Comparison of ENCODE assay signal across 7 cellular contexts in the genomic region with DNA sequence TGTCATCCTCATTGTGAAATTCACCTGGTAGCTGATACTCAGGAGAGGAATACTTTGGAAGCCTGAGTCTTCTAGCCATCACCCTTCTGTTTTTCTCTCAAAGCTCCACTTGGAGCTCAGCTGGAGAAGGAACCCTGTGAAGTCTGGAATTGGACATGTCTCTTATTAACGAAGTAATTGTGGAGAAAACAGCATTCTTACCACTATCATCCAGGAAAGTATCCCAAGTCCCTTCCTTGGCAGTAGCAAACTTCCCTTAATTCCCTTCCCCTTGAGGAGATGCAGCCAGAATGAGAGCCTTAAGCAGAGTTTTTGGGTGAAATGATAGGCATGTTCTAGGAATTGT. TPM values are rescaled to one million over a fixed set of nuclear protein-coding genes. Genes with fewer than 3 reads are reported as not detected.
DNase-seq lines count a peak whose midpoint lies in the region; ATAC-seq, FAIRE-seq and TF ChIP-seq lines count a peak whose summit lies in the region.

No MANE protein-coding gene starts in this region.

- H3K4me3 ChIP-seq in HUES6 (ENCODE audit: low read depth, low read length) = peak overlapping the region; percentile 60
- H3K4me3 ChIP-seq in keratinocyte (ENCODE audit: control insufficient read depth in 2 of 3, extremely low read depth in 1 of 3, insufficient read depth in 2 of 3, low read depth in 1 of 3, low read length in 3 of 3) = peak overlapping the region; percentile 55 to 74 (median 74)
- peak overlapping the region; percentile 78 to 86 (median 80) for H3K4me3 ChIP-seq in subcutaneous abdominal adipose tissue (ENCODE audit: low read depth in 1 of 5, low read length in 5 of 5)

- H3K79me2 ChIP-seq in keratinocyte (ENCODE audit: control insufficient read depth, insufficient read depth, low read length) = no peaks in the 10 kb centered on the region

- H3K9me3 Mint-ChIP-seq in activated naive CD8-positive, alpha-beta T cell treated with anti-CD3 and anti-CD28 coated beads, Interleukin-2, amount 10 ng/mL, durations not matched to agents 7 days and 5 days = no peaks in the 10 kb centered on the region

- dilution Hi-C loops in keratinocyte (cut with MboI; ENCODE audit: extremely low pct_ligation_motif_present, low sequenced_read_pairs) = no loop called here

- H3K36me3 ChIP-seq in HUES6 (ENCODE audit: control insufficient read depth, insufficient read depth, low read length) = no peaks in the 10 kb centered on the region
- no peaks in the 10 kb centered on the region for H3K36me3 ChIP-seq in keratinocyte (ENCODE audit: control insufficient read depth in 2 of 2, extremely low read depth in 1 of 2, insufficient read depth in 2 of 2, low read length in 2 of 2)
- H3K36me3 ChIP-seq in subcutaneous abdominal adipose tissue (ENCODE audit: control insufficient read depth in 5 of 5, insufficient read depth in 5 of 5, low read length in 5 of 5) = no peaks in the 10 kb centered on the region

- H3K27ac ChIP-seq in HUES6 (ENCODE audit: low read depth, low read length) (peak overlapping the region; percentile 90; the same call in 1 of the 2 replicates), keratinocyte (ENCODE audit: control insufficient read depth, insufficient read depth, low read length) (peak overlapping the region; percentile 71), subcutaneous abdominal adipose tissue (ENCODE audit: low read depth, low read length) (peak overlapping the region; percentile 91)

- H3K4me1 Mint-ChIP-seq in activated naive CD8-positive, alpha-beta T cell treated with anti-CD3 and anti-CD28 coated beads, Interleukin-2, amount 10 ng/mL, durations not matched to agents 7 days and 5 days = peaks cover 18% of the 10 kb centered on the region

- H3K9ac ChIP-seq in HUES6 (ENCODE audit: low read length) = peak overlapping the region; percentile 69
- H3K9ac ChIP-seq in keratinocyte (ENCODE audit: control insufficient read depth, extremely low read depth, insufficient read depth, low read length) = peak overlapping the region; percentile 75
- peak overlapping the region; percentile 49 to 96 (median 86) for H3K9ac ChIP-seq in subcutaneous abdominal adipose tissue (ENCODE audit: low read length in 5 of 5)

- ATAC-seq in activated naive CD8-positive, alpha-beta T cell treated with anti-CD3 and anti-CD28 coated beads, Interleukin-2, amount 10 ng/mL, durations not matched to agents 7 days and 5 days (ENCODE audit: low read depth) = no peak
- ATAC-seq in GM21447 (IDR thresholded peaks at IDR 0.05; ENCODE audit: unreplicated experiment) = no peak
- ATAC-seq in HG03097 (IDR thresholded peaks at IDR 0.05; ENCODE audit: low FRiP score, unreplicated experiment) = no peak

- peaks cover 17% of the 10 kb centered on the region for H3K4me1 ChIP-seq in HUES6 (ENCODE audit: control insufficient read depth, insufficient read depth, low read length)
- H3K4me1 ChIP-seq in keratinocyte (ENCODE audit: control insufficient read depth, extremely low read depth, insufficient read depth, low read length) = peaks cover 15% of the 10 kb centered on the region
- H3K4me1 ChIP-seq in subcutaneous abdominal adipose tissue (ENCODE audit: control insufficient read depth in 5 of 5, insufficient read depth in 5 of 5, low read length in 5 of 5) = peaks cover 0 to 21% (median 20%) of the 10 kb centered on the region in 5 donors

- H3K9me1 ChIP-seq in keratinocyte (ENCODE audit: control insufficient read depth, extremely low read depth, insufficient read depth, low read length) = no peaks in the 10 kb centered on the region

- no peaks in the 10 kb centered on the region for H3K27me3 Mint-ChIP-seq in activated naive CD8-positive, alpha-beta T cell treated with anti-CD3 and anti-CD28 coated beads, Interleukin-2, amount 10 ng/mL, durations not matched to agents 7 days and 5 days

- H3K4me2 ChIP-seq in keratinocyte (ENCODE audit: control insufficient read depth, extremely low read depth, insufficient read depth, low read depth, low read length) = peak overlapping the region; percentile 91

- POLR2A ChIA-PET in activated naive CD8-positive, alpha-beta T cell treated with anti-CD3 and anti-CD28 coated beads, Interleukin-2, amount 10 ng/mL, durations not matched to agents 7 days and 5 days (lab: Charles Lee) = interaction anchor here (3.1 kb wide), 1 partner anchor 31 kb away, joined by 31 read pairs; a partner anchor contains a TSS

- H4K20me1 ChIP-seq in keratinocyte (ENCODE audit: control insufficient read depth, extremely low read depth, insufficient read depth, low read length) = no peaks in the 10 kb centered on the region

- H3K9me3 ChIP-seq in HUES6 (ENCODE audit: control insufficient read depth, insufficient read depth, low read depth, low read length) (no peaks in the 10 kb centered on the region), keratinocyte (ENCODE audit: control insufficient read depth, low read depth, low read length) (no peaks in the 10 kb centered on the region), subcutaneous abdominal adipose tissue (ENCODE audit: control insufficient read depth in 5 of 5, low read length in 5 of 5) (no peaks in the 10 kb centered on the region)

- peaks cover 16% of the 10 kb centered on the region for H3K27me3 ChIP-seq in HUES6 (ENCODE audit: control insufficient read depth, insufficient read depth, low read length)
- H3K27me3 ChIP-seq in keratinocyte (ENCODE audit: control insufficient read depth, extremely low read depth, insufficient read depth, low read length) = no peaks in the 10 kb centered on the region
- H3K27me3 ChIP-seq in subcutaneous abdominal adipose tissue (ENCODE audit: control insufficient read depth in 5 of 5, insufficient read depth in 4 of 5, low read length in 5 of 5) = no peaks in the 10 kb centered on the region

- peak overlapping the region; percentile 82 for H2AFZ ChIP-seq in keratinocyte (ENCODE audit: control insufficient read depth, low read length)

- peak overlapping the region; percentile 80 for H3K4me3 Mint-ChIP-seq in activated naive CD8-positive, alpha-beta T cell treated with anti-CD3 and anti-CD28 coated beads, Interleukin-2, amount 10 ng/mL, durations not matched to agents 7 days and 5 days

- peak; percentile 46 for FAIRE-seq in keratinocyte (lab: Jason Lieb, UNC)

- in situ Hi-C loops in KBM-7 (cut with MboI; ENCODE audit: low pct_unique_long_range_greater_than_20kb, low sequenced_read_pairs) = loop anchor here (25.0 kb wide), 1 partner anchor 400 kb away; no protein-coding TSS in a partner anchor

- TF ChIP-seq CTCF in keratinocyte (optimal IDR thresholded peaks at IDR 0.05 in 1 of 3, IDR thresholded peaks at IDR 0.05 in 1 of 3, conservative IDR thresholded peaks at IDR 0.05 in 1 of 3; ENCODE audit: extremely low read depth in 1 of 3, insufficient read depth in 2 of 3, low read length in 3 of 3) = no peak

- H3K36me3 Mint-ChIP-seq in activated naive CD8-positive, alpha-beta T cell treated with anti-CD3 and anti-CD28 coated beads, Interleukin-2, amount 10 ng/mL, durations not matched to agents 7 days and 5 days = no peaks in the 10 kb centered on the region

- no peak for DNase-seq in activated naive CD8-positive, alpha-beta T cell treated with anti-CD3 and anti-CD28 coated beads, Interleukin-2, amount 10 ng/mL, durations not matched to agents 7 days and 5 days
- DNase-seq in keratinocyte (ENCODE audit: low read depth, low spot score) (no peak), KBM-7 (no peak)

- peak overlapping the region; percentile 64 for H3K27ac Mint-ChIP-seq in activated naive CD8-positive, alpha-beta T cell treated with anti-CD3 and anti-CD28 coated beads, Interleukin-2, amount 10 ng/mL, durations not matched to agents 7 days and 5 days

RNA-seq across cellular contexts. Expression of a gene that starts 30.7 kb away (rescaled TPM):
- total RNA-seq in activated naive CD8-positive, alpha-beta T cell treated with anti-CD3 and anti-CD28 coated beads, Interleukin-2, amount 10 ng/mL, durations not matched to agents 7 days and 5 days = 10 to 100 TPM; 76.4 to 78.1 TPM
- polyA plus RNA-seq in keratinocyte = 43.3 to 64.2 TPM (median 48.3 TPM) in 3 replicates
- 45.5 TPM for polyA plus RNA-seq in keratinocyte (2011; ENCODE audit: low read depth)
- polyA plus RNA-seq in keratinocyte (2011; cell fraction: cytosol; rRNA removed) = 33.9 and 63.2 TPM in 2 replicates
- polyA plus RNA-seq in keratinocyte (2011; cell fraction: nucleus; rRNA removed) = 40.4 and 42.5 TPM in 2 replicates
- 13.8 and 27.6 TPM in 2 replicates for polyA plus RNA-seq in keratinocyte (2012; ENCODE audit: low replicate concordance)
- 66.2 to 137 TPM (median 103 TPM) in 3 replicates for polyA minus RNA-seq in keratinocyte
- polyA minus RNA-seq in keratinocyte (2011; cell fraction: cytosol; rRNA and poly(A)+ RNA removed) = 25.9 TPM
- 43.2 and 105 TPM in 2 replicates for polyA minus RNA-seq in keratinocyte (2011; cell fraction: nucleus; rRNA and poly(A)+ RNA removed)
